Comparison of ENCODE assay signal across 1 cellular context in genomic region chr20:48923149-48923718, GRCh38.
A peak's percentile ranks its signal among the peaks of the same experiment; 100 is the strongest.
TF ChIP-seq lines count a peak whose summit lies in the region.

No MANE protein-coding gene starts in this region.

TF ChIP-seq in HepG2, 621 proteins besides CTCF, POLR2A, EP300 and RAD21 (continued from another document and continues in another):
- TF ChIP-seq, protein P1, sequence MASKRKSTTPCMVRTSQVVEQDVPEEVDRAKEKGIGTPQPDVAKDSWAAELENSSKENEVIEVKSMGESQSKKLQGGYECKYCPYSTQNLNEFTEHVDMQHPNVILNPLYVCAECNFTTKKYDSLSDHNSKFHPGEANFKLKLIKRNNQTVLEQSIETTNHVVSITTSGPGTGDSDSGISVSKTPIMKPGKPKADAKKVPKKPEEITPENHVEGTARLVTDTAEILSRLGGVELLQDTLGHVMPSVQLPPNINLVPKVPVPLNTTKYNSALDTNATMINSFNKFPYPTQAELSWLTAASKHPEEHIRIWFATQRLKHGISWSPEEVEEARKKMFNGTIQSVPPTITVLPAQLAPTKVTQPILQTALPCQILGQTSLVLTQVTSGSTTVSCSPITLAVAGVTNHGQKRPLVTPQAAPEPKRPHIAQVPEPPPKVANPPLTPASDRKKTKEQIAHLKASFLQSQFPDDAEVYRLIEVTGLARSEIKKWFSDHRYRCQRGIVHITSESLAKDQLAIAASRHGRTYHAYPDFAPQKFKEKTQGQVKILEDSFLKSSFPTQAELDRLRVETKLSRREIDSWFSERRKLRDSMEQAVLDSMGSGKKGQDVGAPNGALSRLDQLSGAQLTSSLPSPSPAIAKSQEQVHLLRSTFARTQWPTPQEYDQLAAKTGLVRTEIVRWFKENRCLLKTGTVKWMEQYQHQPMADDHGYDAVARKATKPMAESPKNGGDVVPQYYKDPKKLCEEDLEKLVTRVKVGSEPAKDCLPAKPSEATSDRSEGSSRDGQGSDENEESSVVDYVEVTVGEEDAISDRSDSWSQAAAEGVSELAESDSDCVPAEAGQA (IDR thresholded peaks at IDR 0.05; ENCODE audit: low read depth): no peak
- TF ChIP-seq, protein P1 (CRISPR knock-in tag; IDR thresholded peaks at IDR 0.05; ENCODE audit: borderline replicate concordance): no peak; the same call in 1 of the 2 replicates
- TF ChIP-seq JUNB (CRISPR knock-in tag; IDR thresholded peaks at IDR 0.05; ENCODE audit: borderline replicate concordance) (no peak), MBNL3 (CRISPR knock-in tag; conservative IDR thresholded peaks at IDR 0.05) (no peak), ZSCAN31 (CRISPR knock-in tag; IDR thresholded peaks at IDR 0.05; ENCODE audit: low read depth) (peak; percentile 59; the same call in 1 of the 2 replicates), TOE1 (CRISPR knock-in tag; IDR thresholded peaks at IDR 0.05) (peak; percentile 60; the same call in 1 of the 2 replicates), TARDBP (CRISPR knock-in tag; IDR thresholded peaks at IDR 0.05) (0 out of 2 replicates have a peak, but pooled peaks have one; percentile 47), ZNF737 (CRISPR knock-in tag; IDR thresholded peaks at IDR 0.05; ENCODE audit: borderline replicate concordance) (no peak), ZNF724P (CRISPR knock-in tag; IDR thresholded peaks at IDR 0.05; ENCODE audit: borderline replicate concordance) (no peak), ZSCAN25 (CRISPR knock-in tag; IDR thresholded peaks at IDR 0.05) (peak; percentile 61; the same call in 1 of the 2 replicates), NFYB (CRISPR knock-in tag; IDR thresholded peaks at IDR 0.05) (0 out of 2 replicates have a peak, but pooled peaks have one; percentile 10), NCOR1 (IDR thresholded peaks at IDR 0.05; ENCODE audit: borderline replicate concordance, low read length) (peak; percentile 94; the same call in 1 of the 2 replicates), ZNF337 (CRISPR knock-in tag; IDR thresholded peaks at IDR 0.05; ENCODE audit: borderline replicate concordance, low read depth) (no peak), CSRNP1 (CRISPR knock-in tag; IDR thresholded peaks at IDR 0.05) (0 out of 2 replicates have a peak, but pooled peaks have one; percentile 38), ZKSCAN5 (CRISPR knock-in tag; IDR thresholded peaks at IDR 0.05) (no peak), SMC3 (IDR thresholded peaks at IDR 0.05; ENCODE audit: low read length) (no peak), HNF4G (IDR thresholded peaks at IDR 0.05; ENCODE audit: borderline replicate concordance, low read depth, low read length) (peak; percentile 90), HNF4G (CRISPR knock-in tag; IDR thresholded peaks at IDR 0.05; ENCODE audit: borderline replicate concordance, low read depth) (no peak), CEBPB (IDR thresholded peaks at IDR 0.05; ENCODE audit: borderline replicate concordance, low read depth, low read length) (peak; percentile 37; the same call in 1 of the 2 replicates), ZNF629 (CRISPR knock-in tag; conservative IDR thresholded peaks at IDR 0.05) (no peak), SOX6 (IDR thresholded peaks at IDR 0.05) (no peak), SOX6 (CRISPR knock-in tag; IDR thresholded peaks at IDR 0.05) (peak; percentile 57; the same call in 1 of the 2 replicates), NFE2L1 (CRISPR knock-in tag; IDR thresholded peaks at IDR 0.05; ENCODE audit: borderline replicate concordance) (no peak), ZSCAN30 (CRISPR knock-in tag; IDR thresholded peaks at IDR 0.05) (peak; percentile 76; the same call in 1 of the 2 replicates), HIVEP1 (CRISPR knock-in tag; IDR thresholded peaks at IDR 0.05) (no peak), ZBTB20 (CRISPR knock-in tag; IDR thresholded peaks at IDR 0.05; ENCODE audit: borderline replicate concordance, low read depth) (no peak), AGO2 (optimal IDR thresholded peaks at IDR 0.05; ENCODE audit: low read depth, low read length) (no peak), HMGXB4 (CRISPR knock-in tag; IDR thresholded peaks at IDR 0.05; ENCODE audit: borderline replicate concordance in 1 of 2, low read depth in 1 of 2) (peak in 1 of 2 experiments; percentile 61; a peak in 3 of 4 replicates), ZBTB21 (CRISPR knock-in tag; IDR thresholded peaks at IDR 0.05) (no peak), JUND (CRISPR knock-in tag; IDR thresholded peaks at IDR 0.05) (no peak), SAP130 (CRISPR knock-in tag; IDR thresholded peaks at IDR 0.05; ENCODE audit: low read depth) (peak; percentile 81), ZNF362 (CRISPR knock-in tag; IDR thresholded peaks at IDR 0.05; ENCODE audit: borderline replicate concordance) (peak; percentile 59; the same call in 1 of the 2 replicates), ZNF296 (CRISPR knock-in tag; conservative IDR thresholded peaks at IDR 0.05) (no peak), ATRX (CRISPR knock-in tag; IDR thresholded peaks at IDR 0.05; ENCODE audit: borderline replicate concordance) (no peak), NCOA2 (CRISPR knock-in tag; IDR thresholded peaks at IDR 0.05) (peak; percentile 76), MAF1 (CRISPR knock-in tag; IDR thresholded peaks at IDR 0.05; ENCODE audit: borderline replicate concordance) (no peak), HOXA9 (CRISPR knock-in tag; IDR thresholded peaks at IDR 0.05; ENCODE audit: borderline replicate concordance) (no peak), ZNF33A (CRISPR knock-in tag; IDR thresholded peaks at IDR 0.05; ENCODE audit: borderline replicate concordance) (no peak)
- TF ChIP-seq, protein P2, sequence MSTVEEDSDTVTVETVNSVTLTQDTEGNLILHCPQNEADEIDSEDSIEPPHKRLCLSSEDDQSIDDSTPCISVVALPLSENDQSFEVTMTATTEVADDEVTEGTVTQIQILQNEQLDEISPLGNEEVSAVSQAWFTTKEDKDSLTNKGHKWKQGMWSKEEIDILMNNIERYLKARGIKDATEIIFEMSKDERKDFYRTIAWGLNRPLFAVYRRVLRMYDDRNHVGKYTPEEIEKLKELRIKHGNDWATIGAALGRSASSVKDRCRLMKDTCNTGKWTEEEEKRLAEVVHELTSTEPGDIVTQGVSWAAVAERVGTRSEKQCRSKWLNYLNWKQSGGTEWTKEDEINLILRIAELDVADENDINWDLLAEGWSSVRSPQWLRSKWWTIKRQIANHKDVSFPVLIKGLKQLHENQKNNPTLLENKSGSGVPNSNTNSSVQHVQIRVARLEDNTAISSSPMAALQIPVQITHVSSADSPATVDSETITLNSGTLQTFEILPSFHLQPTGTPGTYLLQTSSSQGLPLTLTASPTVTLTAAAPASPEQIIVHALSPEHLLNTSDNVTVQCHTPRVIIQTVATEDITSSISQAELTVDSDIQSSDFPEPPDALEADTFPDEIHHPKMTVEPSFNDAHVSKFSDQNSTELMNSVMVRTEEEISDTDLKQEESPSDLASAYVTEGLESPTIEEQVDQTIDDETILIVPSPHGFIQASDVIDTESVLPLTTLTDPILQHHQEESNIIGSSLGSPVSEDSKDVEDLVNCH (CRISPR knock-in tag; IDR thresholded peaks at IDR 0.05): no peak
- TF ChIP-seq, protein P3, sequence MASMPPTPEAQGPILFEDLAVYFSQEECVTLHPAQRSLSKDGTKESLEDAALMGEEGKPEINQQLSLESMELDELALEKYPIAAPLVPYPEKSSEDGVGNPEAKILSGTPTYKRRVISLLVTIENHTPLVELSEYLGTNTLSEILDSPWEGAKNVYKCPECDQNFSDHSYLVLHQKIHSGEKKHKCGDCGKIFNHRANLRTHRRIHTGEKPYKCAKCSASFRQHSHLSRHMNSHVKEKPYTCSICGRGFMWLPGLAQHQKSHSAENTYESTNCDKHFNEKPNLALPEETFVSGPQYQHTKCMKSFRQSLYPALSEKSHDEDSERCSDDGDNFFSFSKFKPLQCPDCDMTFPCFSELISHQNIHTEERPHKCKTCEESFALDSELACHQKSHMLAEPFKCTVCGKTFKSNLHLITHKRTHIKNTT (CRISPR knock-in tag; IDR thresholded peaks at IDR 0.05): no peak
- TF ChIP-seq, protein P4, sequence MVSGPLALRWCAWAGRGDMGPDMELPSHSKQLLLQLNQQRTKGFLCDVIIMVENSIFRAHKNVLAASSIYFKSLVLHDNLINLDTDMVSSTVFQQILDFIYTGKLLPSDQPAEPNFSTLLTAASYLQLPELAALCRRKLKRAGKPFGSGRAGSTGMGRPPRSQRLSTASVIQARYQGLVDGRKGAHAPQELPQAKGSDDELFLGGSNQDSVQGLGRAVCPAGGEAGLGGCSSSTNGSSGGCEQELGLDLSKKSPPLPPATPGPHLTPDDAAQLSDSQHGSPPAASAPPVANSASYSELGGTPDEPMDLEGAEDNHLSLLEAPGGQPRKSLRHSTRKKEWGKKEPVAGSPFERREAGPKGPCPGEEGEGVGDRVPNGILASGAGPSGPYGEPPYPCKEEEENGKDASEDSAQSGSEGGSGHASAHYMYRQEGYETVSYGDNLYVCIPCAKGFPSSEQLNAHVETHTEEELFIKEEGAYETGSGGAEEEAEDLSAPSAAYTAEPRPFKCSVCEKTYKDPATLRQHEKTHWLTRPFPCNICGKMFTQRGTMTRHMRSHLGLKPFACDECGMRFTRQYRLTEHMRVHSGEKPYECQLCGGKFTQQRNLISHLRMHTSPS (CRISPR knock-in tag; IDR thresholded peaks at IDR 0.05; ENCODE audit: low read depth): no peak
- TF ChIP-seq, protein P5, sequence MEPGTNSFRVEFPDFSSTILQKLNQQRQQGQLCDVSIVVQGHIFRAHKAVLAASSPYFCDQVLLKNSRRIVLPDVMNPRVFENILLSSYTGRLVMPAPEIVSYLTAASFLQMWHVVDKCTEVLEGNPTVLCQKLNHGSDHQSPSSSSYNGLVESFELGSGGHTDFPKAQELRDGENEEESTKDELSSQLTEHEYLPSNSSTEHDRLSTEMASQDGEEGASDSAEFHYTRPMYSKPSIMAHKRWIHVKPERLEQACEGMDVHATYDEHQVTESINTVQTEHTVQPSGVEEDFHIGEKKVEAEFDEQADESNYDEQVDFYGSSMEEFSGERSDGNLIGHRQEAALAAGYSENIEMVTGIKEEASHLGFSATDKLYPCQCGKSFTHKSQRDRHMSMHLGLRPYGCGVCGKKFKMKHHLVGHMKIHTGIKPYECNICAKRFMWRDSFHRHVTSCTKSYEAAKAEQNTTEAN (CRISPR knock-in tag; conservative IDR thresholded peaks at IDR 0.05): 0 out of 2 replicates have a peak, but pooled peaks have one; percentile 20
